In genomic region chr3:196073188-196073838, GRCh38 we compare ENCODE assay signal across 1 cellular context.
TF ChIP-seq lines count a peak whose summit lies in the region.

No MANE protein-coding gene starts in this region.

TF ChIP-seq in SK-N-SH treated with all-trans-retinoic acid at 6 μM for 48 hours, 23 proteins besides CTCF, POLR2A, EP300 and RAD21 (continued from another document):
- TF ChIP-seq CSRNP3 (CRISPR knock-in tag; IDR thresholded peaks at IDR 0.05): no peak
- TF ChIP-seq TOX (CRISPR knock-in tag; IDR thresholded peaks at IDR 0.05; ENCODE audit: borderline replicate concordance): no peak
- no peak for TF ChIP-seq ZFP3 (CRISPR knock-in tag; IDR thresholded peaks at IDR 0.05)
- TF ChIP-seq ZNF70 (CRISPR knock-in tag; IDR thresholded peaks at IDR 0.05): no peak
- no peak for TF ChIP-seq ZFP30 (CRISPR knock-in tag; IDR thresholded peaks at IDR 0.05)
